In genomic region chr1:171485375-171486047, GRCh38 we compare ENCODE assay signal across 8 cellular contexts. TPM values are rescaled to one million over a fixed set of nuclear protein-coding genes. Genes with fewer than 3 reads are reported as not detected.
A peak's percentile ranks its signal among the peaks of the same experiment; 100 is the strongest.
DNase-seq lines count a peak whose midpoint lies in the region; ATAC-seq, FAIRE-seq and TF ChIP-seq lines count a peak whose summit lies in the region.

PRRC2C (plus strand) TSS chr1:171485530; CDS start chr1:171512089, 26,559 bp downstream.

- POLR2A ChIA-PET in BJ (lab: Charles Lee): interaction anchor here (0.6 kb wide), 2 partner anchors 85 to 106 kb away, joined by 4 to 11 read pairs; no protein-coding TSS in a partner anchor
- POLR2A ChIA-PET in activated CD4-positive, alpha-beta T cell treated with anti-CD3 and anti-CD28 coated beads, Interleukin-2, amount 10 ng/mL, durations not matched to agents 7 days and 5 days (lab: Charles Lee): interaction anchor here (0.6 kb wide), 1 partner anchor 138 kb away, joined by 3 read pairs; no protein-coding TSS in a partner anchor

- H3K27me3 Mint-ChIP-seq in activated CD4-positive, alpha-beta T cell treated with anti-CD3 and anti-CD28 coated beads, Interleukin-2, amount 10 ng/mL, durations not matched to agents 7 days and 5 days: no peaks in the 10 kb centered on the region

- H3K9me3 Mint-ChIP-seq in activated CD4-positive, alpha-beta T cell treated with anti-CD3 and anti-CD28 coated beads, Interleukin-2, amount 10 ng/mL, durations not matched to agents 7 days and 5 days: no peaks in the 10 kb centered on the region

- peak; percentile 97 for ATAC-seq in HG03460 (IDR thresholded peaks at IDR 0.05; ENCODE audit: unreplicated experiment)

- CTCF ChIA-PET in BJ (lab: Yijun Ruan, JAX): interaction anchor here (0.6 to 2.2 kb wide), 22 partner anchors 8 to 824 kb away, joined by 3 to 12 read pairs (median 4); no protein-coding TSS in a partner anchor
- CTCF ChIA-PET in activated CD4-positive, alpha-beta T cell treated with anti-CD3 and anti-CD28 coated beads, Interleukin-2, amount 10 ng/mL, durations not matched to agents 7 days and 5 days (lab: Charles Lee): interaction anchor here (0.7 to 3.1 kb wide), 20 partner anchors 8 to 259 kb away, joined by 3 to 22 read pairs (median 3); partner anchors contain the start of gene FMO4

- no peaks in the 10 kb centered on the region for H3K27me3 ChIP-seq in BJ (ENCODE audit: control insufficient read depth, insufficient read depth, low read length)

- H3K36me3 Mint-ChIP-seq in activated CD4-positive, alpha-beta T cell treated with anti-CD3 and anti-CD28 coated beads, Interleukin-2, amount 10 ng/mL, durations not matched to agents 7 days and 5 days (ENCODE audit: low read depth): peaks cover 25% of the 10 kb centered on the region

- H3K27ac Mint-ChIP-seq in activated CD4-positive, alpha-beta T cell treated with anti-CD3 and anti-CD28 coated beads, Interleukin-2, amount 10 ng/mL, durations not matched to agents 7 days and 5 days: peak within 1 kb of the TSS; percentile 91

- peak; percentile 98 for FAIRE-seq in GM19239 (lab: Jason Lieb, UNC)

- H3K36me3 ChIP-seq in BJ (ENCODE audit: control insufficient read depth, insufficient read depth, low read length): no peaks in the 10 kb centered on the region

- peak within 1 kb of the TSS; percentile 97 for H3K4me3 Mint-ChIP-seq in activated CD4-positive, alpha-beta T cell treated with anti-CD3 and anti-CD28 coated beads, Interleukin-2, amount 10 ng/mL, durations not matched to agents 7 days and 5 days

- peak within 1 kb of the TSS; percentile 99 for H3K4me3 ChIP-seq in BJ (ENCODE audit: low read depth, low read length)

- peaks cover 47% of the 10 kb centered on the region for H3K4me1 Mint-ChIP-seq in activated CD4-positive, alpha-beta T cell treated with anti-CD3 and anti-CD28 coated beads, Interleukin-2, amount 10 ng/mL, durations not matched to agents 7 days and 5 days

- TF ChIP-seq CTCF in BJ (IDR thresholded peaks at IDR 0.05; ENCODE audit: insufficient read depth, low read depth, low read length): peak; percentile 88

- DNase-seq in BJ (ENCODE audit: low read depth): peak; percentile 91
- DNase-seq in GM19239 (ENCODE audit: insufficient read length, low spot score): peak; percentile 64
- peak; percentile 99 to 100 for DNase-seq in NCI-H526 (lab: John Stamatoyannopoulos, UW)
- peak; percentile 96 for DNase-seq in activated CD4-positive, alpha-beta T cell treated with anti-CD3 and anti-CD28 coated beads, Interleukin-2, amount 10 ng/mL, durations not matched to agents 7 days and 5 days
- peak; percentile 40 for DNase-seq in cortex of kidney (lab: John Stamatoyannopoulos, UW)
- DNase-seq in left kidney (ENCODE audit: low read depth, low spot score): peak; percentile 99
- peak; percentile 93 for DNase-seq in stimulated activated CD4-positive, alpha-beta T cell treated with anti-CD3 and anti-CD28 coated beads, Interleukin-2, amount 100 ng/mL, for 4 hours (ENCODE audit: low read depth)

RNA-seq across cellular contexts. Expression of gene PRRC2C, which starts in this region (rescaled TPM):
- 27.2 and 39.5 TPM in 2 replicates for polyA plus RNA-seq in BJ (2011; rRNA removed)
- 58.7 and 73.1 TPM in 2 replicates for polyA minus RNA-seq in BJ (2011; rRNA and poly(A)+ RNA removed)
- 100 to 1,000 TPM; 208 to 259 TPM for total RNA-seq in activated CD4-positive, alpha-beta T cell treated with anti-CD3 and anti-CD28 coated beads, Interleukin-2, amount 10 ng/mL, durations not matched to agents 7 days and 5 days

Comparison
In these comparisons a context has a peak if more than half of its experiments do, and no peak if none do; other contexts are left out.
1. Peak in every context shown above with its lines: DNase-seq, ATAC-seq and H3K4me3 ChIP-seq.
2. DNase-seq: peak in every context shown above with its lines; median percentile 100 in NCI-H526; 99 in left kidney; 96 in activated CD4-positive, alpha-beta T cell treated with anti-CD3 and anti-CD28 coated beads, Interleukin-2, amount 10 ng/mL, durations not matched to agents 7 days and 5 days; 93 in stimulated activated CD4-positive, alpha-beta T cell treated with anti-CD3 and anti-CD28 coated beads, Interleukin-2, amount 100 ng/mL, for 4 hours; 91 in BJ; 64 in GM19239; 40 in cortex of kidney.